In the genomic region with DNA sequence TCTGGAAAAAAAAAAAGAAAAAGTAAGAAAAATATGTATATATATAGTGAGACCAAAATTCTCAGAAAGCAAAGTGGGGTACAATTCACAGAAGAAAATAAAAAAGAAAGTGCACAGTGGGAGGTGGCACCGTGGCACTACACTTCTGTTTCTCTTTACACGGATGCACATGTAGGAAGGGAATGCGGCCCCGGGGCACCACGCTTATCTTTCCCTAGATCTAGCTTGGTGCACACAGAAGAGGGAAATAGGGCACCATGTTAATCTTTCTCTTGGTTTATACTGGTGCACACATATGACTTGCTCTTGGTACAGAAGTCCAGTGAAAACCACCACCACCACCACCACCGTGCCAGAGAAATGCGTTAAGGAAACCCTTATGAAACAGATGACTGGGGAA, we compare ENCODE assay signal across 21 cellular contexts. TPM values are rescaled to one million over a fixed set of nuclear protein-coding genes. Genes with fewer than 3 reads are reported as not detected.
A peak's percentile ranks its signal among the peaks of the same experiment; 100 is the strongest.
DNase-seq lines count a peak whose midpoint lies in the region; ATAC-seq and TF ChIP-seq lines count a peak whose summit lies in the region.
"Had no signal": no experiment of that assay in that cellular context is flagged by ENCODE, and none has a peak within 500 bp of the region (broad histone marks: within the 10 kb centered on the region; RNA-seq: fewer than 3 reads in every experiment).

No MANE protein-coding gene starts in this region.

- H3K4me3 Mint-ChIP-seq in MCF 10A (ENCODE audit: unreplicated experiment), result no peak overlapping the region
- H3K4me3 Mint-ChIP-seq: B cell; CD4-positive, alpha-beta T cell; CD8-positive, alpha-beta T cell had no signal

- POLR2A ChIA-PET in SK-N-SH (lab: Yijun Ruan, JAX), result no interaction called here
- POLR2A ChIA-PET in MCF 10A (lab: Yijun Ruan, JAX), result no interaction called here

- H3K27me3 ChIP-seq in SK-N-SH (ENCODE audit: insufficient read depth), result no peaks in the 10 kb centered on the region
- H3K27me3 ChIP-seq in thyroid gland, result no peaks in the 10 kb centered on the region
- no peaks in the 10 kb centered on the region for H3K27me3 ChIP-seq in foreskin keratinocyte
- H3K27me3 ChIP-seq: BLaER1 treated with 17β-estradiol and CSF1 and Interleukin-3, amounts not matched to agents 10 nM and 100 nM had no signal

- no peak for TF ChIP-seq RAD21 in SK-N-SH (IDR thresholded peaks at IDR 0.05; ENCODE audit: low read length)

- H4K20me1 ChIP-seq in SK-N-SH (ENCODE audit: insufficient read depth), result no peaks in the 10 kb centered on the region

- no peak for TF ChIP-seq POLR2A in thyroid gland (IDR thresholded peaks at IDR 0.05)

- H3K9me3 ChIP-seq in SK-N-SH (no peaks in the 10 kb centered on the region), thyroid gland (no peaks in the 10 kb centered on the region)
- H3K9me3 ChIP-seq: A549, Caco-2 had no signal

- H2AFZ ChIP-seq in SK-N-SH (ENCODE audit: low read depth), result no peak overlapping the region

- H3F3A ChIP-seq in SK-N-SH (replicated peaks; ENCODE audit: insufficient read depth), result no peaks in the 10 kb centered on the region

- DNase-seq in SK-N-SH, result peak; percentile 64
- peak; percentile 28 to 78 for DNase-seq in T47D (ENCODE audit: low read depth in 1 of 2, low spot score in 1 of 2)
- DNase-seq in MCF 10A (ENCODE audit: unreplicated experiment), result no peak
- no peak for DNase-seq in thyroid gland
- DNase-seq in foreskin keratinocyte, result no peak
- DNase-seq: AML-193; Caco-2; Calu3; CD4-positive, alpha-beta T cell; CD8-positive, alpha-beta T cell; DND-41; EL; GDM1 had no signal

- TF ChIP-seq CTCF in SK-N-SH (IDR thresholded peaks at IDR 0.05) (no peak), MCF 10A (IDR thresholded peaks at IDR 0.05; ENCODE audit: unreplicated experiment) (no peak), thyroid gland (IDR thresholded peaks at IDR 0.05) (no peak), foreskin keratinocyte (conservative IDR thresholded peaks at IDR 0.05) (no peak)

- H3K36me3 ChIP-seq in SK-N-SH (replicated peaks in 1 of 2; ENCODE audit: control insufficient read depth in 1 of 2, insufficient read depth in 2 of 2, low read length in 1 of 2), result peaks cover 5 to 6% of the 10 kb centered on the region in 2 experiments
- no peaks in the 10 kb centered on the region for H3K36me3 ChIP-seq in thyroid gland

- no TSS peak for BruUV-seq in MCF 10A (replicated peaks; lab: Mats Ljungman, UMichigan)

- CTCF ChIA-PET in SK-N-SH (lab: Yijun Ruan, JAX), result interaction anchor here (1.2 kb wide), 1 partner anchor 13 kb away, joined by 4 read pairs; no protein-coding TSS in a partner anchor
- CTCF ChIA-PET in MCF 10A (lab: Yijun Ruan, JAX), result no interaction called here

- H3K36me3 Mint-ChIP-seq in MCF 10A (ENCODE audit: insufficient read depth, unreplicated experiment), result peaks cover 29% of the 10 kb centered on the region

- H3K9me3 Mint-ChIP-seq in MCF 10A (ENCODE audit: unreplicated experiment), result no peaks in the 10 kb centered on the region
- H3K9me3 Mint-ChIP-seq: CD8-positive, alpha-beta T cell had no signal

- TF ChIP-seq EP300 in SK-N-SH (IDR thresholded peaks at IDR 0.05; ENCODE audit: borderline replicate concordance in 1 of 2, low read depth in 1 of 2, low read length in 1 of 2), result no peak

- intact Hi-C loops in MCF 10A (cut with micrococcal nuclease) (no loop called here), thyroid gland (cut with DNase I) (no loop called here)

- in situ Hi-C loops in T47D (cut with HindIII; ENCODE audit: low pct_unique_long_range_greater_than_20kb, low sequenced_read_pairs), result no loop called here

- H3K27ac ChIP-seq in SK-N-SH (ENCODE audit: low read depth in 2 of 2, low read length in 1 of 2) (no peak overlapping the region), thyroid gland (peak overlapping the region; percentile 66 to 78 (median 69)), foreskin keratinocyte (no peak overlapping the region)
- H3K27ac ChIP-seq: 22Rv1; A549; BLaER1 treated with 17β-estradiol and CSF1 and Interleukin-3, amounts not matched to agents 10 nM and 100 nM; C4-2B had no signal

- H3K27me3 Mint-ChIP-seq in MCF 10A (ENCODE audit: insufficient read depth, unreplicated experiment), result no peaks in the 10 kb centered on the region
- H3K27me3 Mint-ChIP-seq: B cell; CD4-positive, alpha-beta T cell had no signal

- H3K4me2 ChIP-seq in SK-N-SH, result no peak overlapping the region
- H3K4me2 ChIP-seq: A549; BLaER1 treated with 17β-estradiol and CSF1 and Interleukin-3, amounts not matched to agents 10 nM and 100 nM had no signal

- H3K27ac Mint-ChIP-seq in MCF 10A (ENCODE audit: low read depth, unreplicated experiment), result no peak overlapping the region
- H3K27ac Mint-ChIP-seq: B cell; CD4-positive, alpha-beta T cell; CD8-positive, alpha-beta T cell had no signal

- H3K4me3 ChIP-seq in SK-N-SH (ENCODE audit: low read depth in 2 of 2, low read length in 1 of 2) (no peak overlapping the region), thyroid gland (replicated peaks in 1 of 3) (no peak overlapping the region)
- H3K4me3 ChIP-seq: A549; BLaER1 treated with 17β-estradiol and CSF1 and Interleukin-3, amounts not matched to agents 10 nM and 100 nM; GM12878 had no signal

- 90% methylated on average over 7 of the region's 7 CpGs for WGBS in SK-N-SH (ENCODE audit: low lambda C conversion rate)
- 91 to 97% methylated on average over 7 of the region's 7 CpGs for WGBS in thyroid gland, 2 donors

- ATAC-seq in SK-N-SH treated with all-trans-retinoic acid at 6 μM for 48 hours (no peak), foreskin keratinocyte (no peak), HG02938 (IDR thresholded peaks at IDR 0.05; ENCODE audit: unreplicated experiment) (no peak)
- ATAC-seq: A549; CD8-positive, alpha-beta T cell; GM12878 had no signal

- H3K4me1 ChIP-seq in SK-N-SH (ENCODE audit: control insufficient read depth in 1 of 2, insufficient read depth in 2 of 2, low read depth in 1 of 2, low read length in 1 of 2) (peaks cover 0 to 6% of the 10 kb centered on the region in 2 experiments; a peak in 1 of 4 replicates), thyroid gland (peaks cover 19 to 49% of the 10 kb centered on the region in 2 donors), foreskin keratinocyte (no peaks in the 10 kb centered on the region)
- H3K4me1 ChIP-seq: A549, Caco-2 had no signal

- peaks cover 9% of the 10 kb centered on the region; the same call in 1 of the 2 replicates for H3K79me2 ChIP-seq in SK-N-SH (ENCODE audit: insufficient read depth)

- no peak overlapping the region for H3K9ac ChIP-seq in SK-N-SH
- H3K9ac ChIP-seq: BLaER1 treated with 17β-estradiol and CSF1 and Interleukin-3, amounts not matched to agents 10 nM and 100 nM had no signal

- H3K4me1 Mint-ChIP-seq in MCF 10A (ENCODE audit: insufficient read depth, unreplicated experiment), result no peaks in the 10 kb centered on the region
- H3K4me1 Mint-ChIP-seq: B cell had no signal

- H3K9me2 ChIP-seq in SK-N-SH, result no peaks in the 10 kb centered on the region

TF ChIP-seq in SK-N-SH, 30 proteins besides CTCF, POLR2A, EP300 and RAD21:
- TF ChIP-seq JUND (IDR thresholded peaks at IDR 0.05), result no peak
- TF ChIP-seq SIN3A (IDR thresholded peaks at IDR 0.05; ENCODE audit: borderline replicate concordance, low read depth, low read length), result no peak
- TF ChIP-seq GATA2 (CRISPR knock-in tag; IDR thresholded peaks at IDR 0.05), result 0 out of 2 replicates have a peak, but pooled peaks have one; percentile 31
- TF ChIP-seq, protein P1, sequence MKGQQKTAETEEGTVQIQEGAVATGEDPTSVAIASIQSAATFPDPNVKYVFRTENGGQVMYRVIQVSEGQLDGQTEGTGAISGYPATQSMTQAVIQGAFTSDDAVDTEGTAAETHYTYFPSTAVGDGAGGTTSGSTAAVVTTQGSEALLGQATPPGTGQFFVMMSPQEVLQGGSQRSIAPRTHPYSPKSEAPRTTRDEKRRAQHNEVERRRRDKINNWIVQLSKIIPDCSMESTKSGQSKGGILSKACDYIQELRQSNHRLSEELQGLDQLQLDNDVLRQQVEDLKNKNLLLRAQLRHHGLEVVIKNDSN (IDR thresholded peaks at IDR 0.05; ENCODE audit: borderline replicate concordance, low read depth), result no peak
- no peak for TF ChIP-seq NRF1 (IDR thresholded peaks at IDR 0.05; ENCODE audit: low read depth, low read length)
- TF ChIP-seq MEF2A (IDR thresholded peaks at IDR 0.05; ENCODE audit: borderline replicate concordance, low read depth), result no peak

TF ChIP-seq in SK-N-SH treated with all-trans-retinoic acid at 6 μM for 48 hours, 23 proteins besides CTCF, POLR2A, EP300 and RAD21 (continues in another document):
- no peak for TF ChIP-seq ISL1 (CRISPR knock-in tag; IDR thresholded peaks at IDR 0.05)
- TF ChIP-seq, protein P2, sequence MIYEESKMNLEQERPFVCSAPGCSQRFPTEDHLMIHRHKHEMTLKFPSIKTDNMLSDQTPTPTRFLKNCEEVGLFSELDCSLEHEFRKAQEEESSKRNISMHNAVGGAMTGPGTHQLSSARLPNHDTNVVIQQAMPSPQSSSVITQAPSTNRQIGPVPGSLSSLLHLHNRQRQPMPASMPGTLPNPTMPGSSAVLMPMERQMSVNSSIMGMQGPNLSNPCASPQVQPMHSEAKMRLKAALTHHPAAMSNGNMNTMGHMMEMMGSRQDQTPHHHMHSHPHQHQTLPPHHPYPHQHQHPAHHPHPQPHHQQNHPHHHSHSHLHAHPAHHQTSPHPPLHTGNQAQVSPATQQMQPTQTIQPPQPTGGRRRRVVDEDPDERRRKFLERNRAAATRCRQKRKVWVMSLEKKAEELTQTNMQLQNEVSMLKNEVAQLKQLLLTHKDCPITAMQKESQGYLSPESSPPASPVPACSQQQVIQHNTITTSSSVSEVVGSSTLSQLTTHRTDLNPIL (CRISPR knock-in tag; IDR thresholded peaks at IDR 0.05; ENCODE audit: low read depth), result no peak
- TF ChIP-seq CSDC2 (CRISPR knock-in tag; IDR thresholded peaks at IDR 0.05), result no peak
- TF ChIP-seq OSR1 (CRISPR knock-in tag; IDR thresholded peaks at IDR 0.05), result no peak
- TF ChIP-seq SNAI2 (CRISPR knock-in tag; IDR thresholded peaks at IDR 0.05), result no peak
- no peak for TF ChIP-seq GLIS3 (CRISPR knock-in tag; IDR thresholded peaks at IDR 0.05)

RNA-seq across cellular contexts. Expression of a gene that starts 32.0 kb away (rescaled TPM):
- polyA plus RNA-seq in SK-N-SH (2012; rRNA removed) (85.9 and 103 TPM in 2 replicates), foreskin keratinocyte (36.8 and 37.0 TPM in 2 replicates)
- polyA plus RNA-seq in SK-N-SH (2012; cell fraction: cytosol; rRNA removed), result 62.4 and 82.1 TPM in 2 replicates
- polyA plus RNA-seq in SK-N-SH (2012; cell fraction: nucleus; rRNA removed), result 63.8 and 73.1 TPM in 2 replicates
- total RNA-seq in MCF 10A (2022) (42.9 and 49.0 TPM in 2 replicates), thyroid gland (10 to 100 TPM; 26.1 to 51.6 (median 40.0) TPM), foreskin keratinocyte (35.8 and 38.9 TPM in 2 replicates)

RNA-seq across cellular contexts. Expression of a gene that starts 33.9 kb away (rescaled TPM):
- polyA plus RNA-seq in SK-N-SH (2012; rRNA removed) (59.5 and 83.3 TPM in 2 replicates), foreskin keratinocyte (54.4 and 58.4 TPM in 2 replicates)
- polyA plus RNA-seq in SK-N-SH (2012; cell fraction: cytosol; rRNA removed), result 39.2 and 48.1 TPM in 2 replicates
- polyA plus RNA-seq in SK-N-SH (2012; cell fraction: nucleus; rRNA removed), result 174 and 253 TPM in 2 replicates
- total RNA-seq in MCF 10A (2022) (84.4 and 102 TPM in 2 replicates), thyroid gland (100 to 1,000 TPM in 2 of 4 donors, 10 to 100 TPM in 2; 93.0 to 198 (median 108) TPM), foreskin keratinocyte (59.5 and 65.6 TPM in 2 replicates)

Comparison
In these comparisons a context has a peak if more than half of its experiments do, and no peak if none do; other contexts are left out.
1. DNase-seq: peak in SK-N-SH (single experiment) and T47D (2 of 2); none in MCF 10A (single experiment), thyroid gland (0 of 2) and foreskin keratinocyte (0 of 2).
2. H3K27ac ChIP-seq: peak in thyroid gland (3 of 3); none in SK-N-SH (0 of 2) and foreskin keratinocyte (single experiment).